In the genomic region with DNA sequence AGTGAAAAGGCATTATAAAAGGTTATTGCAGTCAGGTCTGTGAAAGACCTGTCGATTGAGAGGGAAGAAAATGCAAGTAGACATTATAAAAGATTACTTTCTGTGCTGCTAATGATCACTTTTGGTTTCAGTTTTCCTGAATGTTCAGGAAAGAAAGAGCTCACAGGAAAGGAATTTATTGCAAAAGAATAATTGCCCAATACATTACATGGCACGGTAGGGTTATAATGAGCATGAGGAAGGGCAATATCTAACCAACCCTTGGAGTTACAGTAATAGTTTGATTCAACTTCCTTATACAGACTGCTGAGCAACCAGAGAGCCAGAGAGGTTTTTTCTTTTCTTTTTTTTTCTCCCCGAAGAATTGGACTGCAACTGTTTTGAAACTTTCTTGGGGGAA, we compare ENCODE assay signal across 11 cellular contexts.
DNase-seq lines count a peak whose midpoint lies in the region; ATAC-seq and TF ChIP-seq lines count a peak whose summit lies in the region.
"Had no signal": no experiment of that assay in that cellular context is flagged by ENCODE, and none has a peak within 500 bp of the region (broad histone marks: within the 10 kb centered on the region; RNA-seq: fewer than 3 reads in every experiment).

No MANE protein-coding gene starts in this region.

- H3K9me2 ChIP-seq in MM.1S (replicated peaks; ENCODE audit: insufficient read depth, low read length): no peaks in the 10 kb centered on the region

- H4K20me1 ChIP-seq in MM.1S (ENCODE audit: insufficient read depth, low read length): no peaks in the 10 kb centered on the region

- TF ChIP-seq CTCF in MM.1S (IDR thresholded peaks at IDR 0.05; ENCODE audit: low read length) (no peak), chondrocyte (IDR thresholded peaks at IDR 0.05) (no peak)

- H3K36me3 Mint-ChIP-seq in chondrocyte (ENCODE audit: low read depth): no peaks in the 10 kb centered on the region

- H3K27ac Mint-ChIP-seq in chondrocyte (ENCODE audit: unreplicated experiment): peak overlapping the region; percentile 33

- peak overlapping the region; percentile 53; the same call in 1 of the 2 replicates for H3K4me2 ChIP-seq in MM.1S (ENCODE audit: low read depth, low read length)

- no peaks in the 10 kb centered on the region for H3K79me2 ChIP-seq in MM.1S (ENCODE audit: low read length)

- DNase-seq in AG20443 (ENCODE audit: low spot score) (peak; percentile 68), MM.1S (no peak), chondrocyte (ENCODE audit: low spot score) (no peak), medulla oblongata (ENCODE audit: extremely low spot score) (peak; percentile 43), RPMI8226 (no peak)
- DNase-seq: stimulated activated naive CD8-positive, alpha-beta T cell treated with anti-CD3 and anti-CD28 coated beads, Interleukin-15, Interleukin-2, amounts not matched to agents 100 U/mL and 50 U/mL, for 24 hours; WERI-Rb-1 had no signal

- ATAC-seq in HG03159 (IDR thresholded peaks at IDR 0.05; ENCODE audit: unreplicated experiment) (no peak), GM19023 (IDR thresholded peaks at IDR 0.05; ENCODE audit: unreplicated experiment) (no peak), HG02642 (IDR thresholded peaks at IDR 0.05; ENCODE audit: poor library complexity, unreplicated experiment) (no peak)
- ATAC-seq: stimulated activated naive CD8-positive, alpha-beta T cell treated with anti-CD3 and anti-CD28 coated beads, Interleukin-15, Interleukin-2, amounts not matched to agents 100 U/mL and 50 U/mL, for 24 hours had no signal

- H2AFZ ChIP-seq in MM.1S (ENCODE audit: low read length): no peak overlapping the region; the same call in 1 of the 2 replicates

- no peaks in the 10 kb centered on the region for H3F3A ChIP-seq in MM.1S (ENCODE audit: insufficient read depth, low read length)

- peaks cover 3% of the 10 kb centered on the region for H3K27me3 Mint-ChIP-seq in chondrocyte (ENCODE audit: low read depth)

- H3K4me3 Mint-ChIP-seq in chondrocyte (ENCODE audit: unreplicated experiment): no peak overlapping the region

- no peak overlapping the region for H3K27ac ChIP-seq in MM.1S (ENCODE audit: low read length)
- H3K27ac ChIP-seq: coronary artery, WERI-Rb-1 had no signal

- H3K9me3 ChIP-seq in MM.1S (replicated peaks; ENCODE audit: insufficient read depth, low read length): no peaks in the 10 kb centered on the region

- H3K4me3 ChIP-seq in MM.1S (ENCODE audit: low read length): no peak overlapping the region
- H3K4me3 ChIP-seq: coronary artery had no signal

- no peaks in the 10 kb centered on the region for H3K27me3 ChIP-seq in MM.1S (replicated peaks; ENCODE audit: insufficient read depth, low read length)

- H3K9ac ChIP-seq in MM.1S (ENCODE audit: low read length): no peak overlapping the region

- H3K9me3 Mint-ChIP-seq in chondrocyte (ENCODE audit: low read depth): no peaks in the 10 kb centered on the region

- H3K4me1 Mint-ChIP-seq in chondrocyte (ENCODE audit: low read depth): peaks cover 52% of the 10 kb centered on the region

- H3K36me3 ChIP-seq in MM.1S (replicated peaks; ENCODE audit: insufficient read depth, low read length): no peaks in the 10 kb centered on the region
- H3K36me3 ChIP-seq: WERI-Rb-1 had no signal

- H3K4me1 ChIP-seq in MM.1S (ENCODE audit: low read length): no peaks in the 10 kb centered on the region

Comparison
In these comparisons a context has a peak if more than half of its experiments do, and no peak if none do; other contexts are left out.
1. DNase-seq: peak in AG20443 (single experiment) and medulla oblongata (single experiment); none in MM.1S (single experiment), chondrocyte (single experiment) and RPMI8226 (single experiment).